In the genomic region with DNA sequence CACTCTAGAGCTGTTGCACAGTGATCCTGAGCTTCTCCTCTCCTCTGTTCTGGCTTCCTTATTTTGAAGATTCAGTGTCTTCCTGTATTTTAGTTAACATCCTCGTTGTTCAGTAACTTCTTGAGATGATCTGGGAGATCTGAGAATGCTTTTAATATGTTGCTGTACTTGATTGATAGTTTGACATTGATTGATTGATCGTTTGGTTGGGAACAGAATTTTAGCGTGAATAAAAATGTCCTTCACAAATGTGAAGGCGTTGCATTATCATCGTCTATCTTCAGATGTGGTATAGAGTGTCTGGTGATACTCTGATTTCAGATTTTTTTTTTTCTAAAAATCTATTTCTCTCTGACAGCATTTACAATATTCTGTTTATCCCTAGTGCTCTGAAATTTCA, we compare ENCODE assay signal across 6 cellular contexts.
"Had no signal": no experiment of that assay in that cellular context is flagged by ENCODE, and none has a peak within 500 bp of the region (broad histone marks: within the 10 kb centered on the region; RNA-seq: fewer than 3 reads in every experiment).

No MANE protein-coding gene starts in this region.

- H3K27ac ChIP-seq: GM23248 had no signal

- H3K4me1 ChIP-seq: HAP-1 had no signal

- H2AFZ ChIP-seq: GM23248 had no signal

- H3K36me3 ChIP-seq: HAP-1 had no signal

- H3K9me3 ChIP-seq: HAP-1 had no signal

- ATAC-seq: HCT116 had no signal

- H3K9ac ChIP-seq: GM23248 had no signal

- DNase-seq: GM23248, GOT3, H7, KBM-7 had no signal

- H3K4me3 ChIP-seq: GM23248, HAP-1 had no signal
